8 cellular contexts compared by ENCODE assay signal in genomic region chr2:112055110-112055832, GRCh38. TPM values are rescaled to one million over a fixed set of nuclear protein-coding genes. Genes with fewer than 3 reads are reported as not detected.
DNase-seq lines count a peak whose midpoint lies in the region; ATAC-seq, FAIRE-seq and TF ChIP-seq lines count a peak whose summit lies in the region.

TMEM87B (plus strand) TSS chr2:112055269; CDS start chr2:112055592, 323 bp downstream.

- H3K9ac ChIP-seq in Karpas-422 (ENCODE audit: low read length) (peak within 1 kb of the TSS; percentile 96), fibroblast of lung (ENCODE audit: insufficient read depth, low read length) (peak within 1 kb of the TSS; percentile 79)

- H4K20me1 ChIP-seq in DOHH2 (ENCODE audit: control insufficient read depth, insufficient read depth, low read depth, low read length) (peaks cover 11% of the 10 kb centered on the region; the same call in 1 of the 2 replicates), Karpas-422 (ENCODE audit: insufficient read depth, low read depth, low read length) (no peaks in the 10 kb centered on the region), fibroblast of lung (ENCODE audit: control insufficient read depth, extremely low read depth, insufficient read depth, low read length) (no peaks in the 10 kb centered on the region)

- FAIRE-seq in RCC 7860 (lab: Jason Lieb, UNC) = no peak

- H3K4me1 ChIP-seq in DOHH2 (ENCODE audit: control insufficient read depth, low read length) (peaks cover 26% of the 10 kb centered on the region), Karpas-422 (ENCODE audit: low read length) (peaks cover 45% of the 10 kb centered on the region), fibroblast of lung (ENCODE audit: control insufficient read depth, extremely low read depth, insufficient read depth, low read length) (peaks cover 9% of the 10 kb centered on the region)

- H3K27ac ChIP-seq in DOHH2 (ENCODE audit: low read depth, low read length) (peak within 1 kb of the TSS; percentile 53), Karpas-422 (ENCODE audit: low read length) (peak within 1 kb of the TSS; percentile 75), fibroblast of lung (ENCODE audit: insufficient read depth, low read length) (peak within 1 kb of the TSS; percentile 91)

- peaks cover 2% of the 10 kb centered on the region for H3K27me3 Mint-ChIP-seq in activated T-helper 1 cell treated with anti-CD3 and anti-CD28 coated beads, Interleukin-12 subunit alpha, Interleukin-12 subunit beta, Interleukin-2, Interleukin-4 antibody, amounts not matched to agents 30 ng/mL and 10 ng/mL and 1 ng/mL, durations not matched to agents 14 hours and 24 hours and 36 hours (ENCODE audit: insufficient read depth)
- no peaks in the 10 kb centered on the region for H3K27me3 Mint-ChIP-seq in natural killer cell (ENCODE audit: low read depth in 2 of 2)
- no peaks in the 10 kb centered on the region for H3K27me3 Mint-ChIP-seq in stimulated activated naive CD8-positive, alpha-beta T cell treated with anti-CD3 and anti-CD28 coated beads, Interleukin-15, Interleukin-2, amounts not matched to agents 100 ng/mL and 50 ng/mL, for 24 hours

- H3K4me2 ChIP-seq in DOHH2 (ENCODE audit: low read length) (peak within 1 kb of the TSS; percentile 73), Karpas-422 (ENCODE audit: low read depth, low read length, poor library complexity, severe bottlenecking) (peak within 1 kb of the TSS; percentile 81), fibroblast of lung (ENCODE audit: extremely low read depth, insufficient read depth, low read length) (peak within 1 kb of the TSS; percentile 53)

- H3K79me2 ChIP-seq in DOHH2 (ENCODE audit: control insufficient read depth, low read length) (peaks cover 36% of the 10 kb centered on the region), Karpas-422 (ENCODE audit: low read length) (peaks cover 45% of the 10 kb centered on the region), fibroblast of lung (ENCODE audit: control insufficient read depth, insufficient read depth, low read length) (peaks cover 29% of the 10 kb centered on the region)

- peak within 1 kb of the TSS; percentile 98 for H3K27ac Mint-ChIP-seq in activated T-helper 1 cell treated with anti-CD3 and anti-CD28 coated beads, Interleukin-12 subunit alpha, Interleukin-12 subunit beta, Interleukin-2, Interleukin-4 antibody, amounts not matched to agents 30 ng/mL and 10 ng/mL and 1 ng/mL, durations not matched to agents 14 hours and 24 hours and 36 hours
- H3K27ac Mint-ChIP-seq in natural killer cell = peak within 1 kb of the TSS; percentile 92
- peak within 1 kb of the TSS; percentile 98 for H3K27ac Mint-ChIP-seq in stimulated activated naive CD8-positive, alpha-beta T cell treated with anti-CD3 and anti-CD28 coated beads, Interleukin-15, Interleukin-2, amounts not matched to agents 100 ng/mL and 50 ng/mL, for 24 hours

- H3F3A ChIP-seq in DOHH2 (ENCODE audit: control insufficient read depth, insufficient read depth) = peaks cover 8% of the 10 kb centered on the region; the same call in 1 of the 2 replicates

- H3K9me3 ChIP-seq in DOHH2 (ENCODE audit: control insufficient read depth, insufficient read depth, low read length) (no peaks in the 10 kb centered on the region), Karpas-422 (ENCODE audit: low read length) (no peaks in the 10 kb centered on the region), fibroblast of lung (ENCODE audit: control insufficient read depth, insufficient read depth, low read depth, low read length) (no peaks in the 10 kb centered on the region)

- H3K27me3 ChIP-seq in DOHH2 (ENCODE audit: control insufficient read depth, low read length) = no peaks in the 10 kb centered on the region
- no peaks in the 10 kb centered on the region for H3K27me3 ChIP-seq in Karpas-422 (ENCODE audit: low read length)
- no peaks in the 10 kb centered on the region for H3K27me3 ChIP-seq in fibroblast of lung (ENCODE audit: control insufficient read depth, insufficient read depth, low read length)

- peak; percentile 55 for ATAC-seq in GM21825 (IDR thresholded peaks at IDR 0.05; ENCODE audit: unreplicated experiment)
- peak in 1 of 3 donors; percentile 65 for ATAC-seq in natural killer cell

- H3K9me2 ChIP-seq in DOHH2 (replicated peaks; ENCODE audit: control insufficient read depth, low read length) (no peaks in the 10 kb centered on the region), Karpas-422 (replicated peaks; ENCODE audit: insufficient read depth, low read length) (no peaks in the 10 kb centered on the region)

- TF ChIP-seq CTCF in DOHH2 (IDR thresholded peaks at IDR 0.05; ENCODE audit: low read depth, low read length, poor library complexity, severe bottlenecking) (no peak), fibroblast of lung (conservative IDR thresholded peaks at IDR 0.05 in 1 of 2, IDR thresholded peaks at IDR 0.05 in 1 of 2; ENCODE audit: low read depth in 1 of 2, low read length in 2 of 2) (no peak), natural killer cell (IDR thresholded peaks at IDR 0.05) (no peak)

- intact Hi-C loops in activated T-helper 1 cell treated with anti-CD3 and anti-CD28 coated beads, Interleukin-12 subunit alpha, Interleukin-12 subunit beta, Interleukin-2, Interleukin-4 antibody, amounts not matched to agents 30 ng/mL and 10 ng/mL and 1 ng/mL, durations not matched to agents 14 hours and 24 hours and 36 hours (cut with micrococcal nuclease) = loop anchor here (1.0 to 10.0 kb wide), 7 partner anchors 40 to 1380 kb away; partner anchors contain the start of genes BUB1, POLR1B and SLC20A1
- intact Hi-C loops in natural killer cell (cut with micrococcal nuclease) = loop anchor here (1.0 to 2.0 kb wide), 2 partner anchors 170 to 199 kb away; partner anchors contain the start of gene ANAPC1

- no peaks in the 10 kb centered on the region for H3K9me3 Mint-ChIP-seq in activated T-helper 1 cell treated with anti-CD3 and anti-CD28 coated beads, Interleukin-12 subunit alpha, Interleukin-12 subunit beta, Interleukin-2, Interleukin-4 antibody, amounts not matched to agents 30 ng/mL and 10 ng/mL and 1 ng/mL, durations not matched to agents 14 hours and 24 hours and 36 hours
- no peaks in the 10 kb centered on the region for H3K9me3 Mint-ChIP-seq in natural killer cell
- H3K9me3 Mint-ChIP-seq in stimulated activated naive CD8-positive, alpha-beta T cell treated with anti-CD3 and anti-CD28 coated beads, Interleukin-15, Interleukin-2, amounts not matched to agents 100 ng/mL and 50 ng/mL, for 24 hours = no peaks in the 10 kb centered on the region

- H3K4me3 ChIP-seq in DOHH2 (ENCODE audit: low read length) (peak within 1 kb of the TSS; percentile 84), Karpas-422 (ENCODE audit: low read length) (peak within 1 kb of the TSS; percentile 100), fibroblast of lung (replicated peaks in 1 of 4; ENCODE audit: control extremely low read depth in 1 of 4, insufficient read depth in 1 of 4, low read depth in 3 of 4, low read length in 4 of 4) (peak within 1 kb of the TSS; percentile 61 to 95 (median 77))

- DNase-seq in Karpas-422 (peak; percentile 99), RCC 7860 (ENCODE audit: low spot score) (peak; percentile 93), fibroblast of lung (ENCODE audit: low read depth in 2 of 2) (peak; percentile 97 to 98), natural killer cell (peak; percentile 88)
- peak; percentile 95 for DNase-seq in activated T-helper 1 cell treated with anti-CD3 and anti-CD28 coated beads, Interleukin-12 subunit alpha, Interleukin-12 subunit beta, Interleukin-2, Interleukin-4 antibody, amounts not matched to agents 30 ng/mL and 10 ng/mL and 1 ng/mL, durations not matched to agents 14 hours and 24 hours and 36 hours (ENCODE audit: low spot score)

- peaks cover 19% of the 10 kb centered on the region for H3K36me3 Mint-ChIP-seq in activated T-helper 1 cell treated with anti-CD3 and anti-CD28 coated beads, Interleukin-12 subunit alpha, Interleukin-12 subunit beta, Interleukin-2, Interleukin-4 antibody, amounts not matched to agents 30 ng/mL and 10 ng/mL and 1 ng/mL, durations not matched to agents 14 hours and 24 hours and 36 hours (ENCODE audit: low read depth)
- no peaks in the 10 kb centered on the region for H3K36me3 Mint-ChIP-seq in natural killer cell
- H3K36me3 Mint-ChIP-seq in stimulated activated naive CD8-positive, alpha-beta T cell treated with anti-CD3 and anti-CD28 coated beads, Interleukin-15, Interleukin-2, amounts not matched to agents 100 ng/mL and 50 ng/mL, for 24 hours (ENCODE audit: low read depth) = peaks cover 12% of the 10 kb centered on the region

- H3K4me1 Mint-ChIP-seq in activated T-helper 1 cell treated with anti-CD3 and anti-CD28 coated beads, Interleukin-12 subunit alpha, Interleukin-12 subunit beta, Interleukin-2, Interleukin-4 antibody, amounts not matched to agents 30 ng/mL and 10 ng/mL and 1 ng/mL, durations not matched to agents 14 hours and 24 hours and 36 hours (ENCODE audit: low read depth) = peaks cover 43% of the 10 kb centered on the region
- peaks cover 43 to 47% of the 10 kb centered on the region in 2 donors for H3K4me1 Mint-ChIP-seq in natural killer cell
- H3K4me1 Mint-ChIP-seq in stimulated activated naive CD8-positive, alpha-beta T cell treated with anti-CD3 and anti-CD28 coated beads, Interleukin-15, Interleukin-2, amounts not matched to agents 100 ng/mL and 50 ng/mL, for 24 hours (ENCODE audit: low read depth) = peaks cover 40% of the 10 kb centered on the region

- H2AFZ ChIP-seq in Karpas-422 (ENCODE audit: low read length) (peak within 1 kb of the TSS; percentile 95), fibroblast of lung (ENCODE audit: low read length) (peak within 1 kb of the TSS; percentile 96)

- H3K4me3 Mint-ChIP-seq in activated T-helper 1 cell treated with anti-CD3 and anti-CD28 coated beads, Interleukin-12 subunit alpha, Interleukin-12 subunit beta, Interleukin-2, Interleukin-4 antibody, amounts not matched to agents 30 ng/mL and 10 ng/mL and 1 ng/mL, durations not matched to agents 14 hours and 24 hours and 36 hours = peak within 1 kb of the TSS; percentile 93
- H3K4me3 Mint-ChIP-seq in natural killer cell = peak within 1 kb of the TSS; percentile 97
- H3K4me3 Mint-ChIP-seq in stimulated activated naive CD8-positive, alpha-beta T cell treated with anti-CD3 and anti-CD28 coated beads, Interleukin-15, Interleukin-2, amounts not matched to agents 100 ng/mL and 50 ng/mL, for 24 hours = peak within 1 kb of the TSS; percentile 94

- peaks cover 10% of the 10 kb centered on the region for H3K36me3 ChIP-seq in DOHH2 (ENCODE audit: control insufficient read depth, low read length)
- no peaks in the 10 kb centered on the region for H3K36me3 ChIP-seq in Karpas-422 (ENCODE audit: insufficient read depth, low read length)
- H3K36me3 ChIP-seq in fibroblast of lung (ENCODE audit: control insufficient read depth, insufficient read depth, low read length) = peaks cover 1% of the 10 kb centered on the region

RNA-seq across cellular contexts. Expression of gene TMEM87B, which starts in this region (rescaled TPM):
- total RNA-seq in Karpas-422 (2014; rRNA removed; shearing (Covaris generic); ENCODE audit: low replicate concordance) = 12.8 and 25.5 TPM in 2 replicates
- 15.0 and 16.6 TPM in 2 replicates for total RNA-seq in activated T-helper 1 cell treated with anti-CD3 and anti-CD28 coated beads, Interleukin-12 subunit alpha, Interleukin-12 subunit beta, Interleukin-2, Interleukin-4 antibody, amounts not matched to agents 30 ng/mL and 10 ng/mL and 1 ng/mL, durations not matched to agents 14 hours and 24 hours and 36 hours
- total RNA-seq in fibroblast of lung (21.6 and 31.5 TPM in 2 replicates), natural killer cell (10 to 100 TPM in 2 of 3 donors, 1 to 10 TPM in 1; 9.6 to 15.7 (median 13.6) TPM)
- polyA plus RNA-seq in fibroblast of lung = 30.5 and 33.9 TPM in 2 replicates
- 24.8 and 25.5 TPM in 2 replicates for polyA plus RNA-seq in fibroblast of lung (2012)
- 7.9 and 18.8 TPM in 2 replicates for polyA minus RNA-seq in fibroblast of lung (ENCODE audit: low replicate concordance)
